In the genomic region with DNA sequence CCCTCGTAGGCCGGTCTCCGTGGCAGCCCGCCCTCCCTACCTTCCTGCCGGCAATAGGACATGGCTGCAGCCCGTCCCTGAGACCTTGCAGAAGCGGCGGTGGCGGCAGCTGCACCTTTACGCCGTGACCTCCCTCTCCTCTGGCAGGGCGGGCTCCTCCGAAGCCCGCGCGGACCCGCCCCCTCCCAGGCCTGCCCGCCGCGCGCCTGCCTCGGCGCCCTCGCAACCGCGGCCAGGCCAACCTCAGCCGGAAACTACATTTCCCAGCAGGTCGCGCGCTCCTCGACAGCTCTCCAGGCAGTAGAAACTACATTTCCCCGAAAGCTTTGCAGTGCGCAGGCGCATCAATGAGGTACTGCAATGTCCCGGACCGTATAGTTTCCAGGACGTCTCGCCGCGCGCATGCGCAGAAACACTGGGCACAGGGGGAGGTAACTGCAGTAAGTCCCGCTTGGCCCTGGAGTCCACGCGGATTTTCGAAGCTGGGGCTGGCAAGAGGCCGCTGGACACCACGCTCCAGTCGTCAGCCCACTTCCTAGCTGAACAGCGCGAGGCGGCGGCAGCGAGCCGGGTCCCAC, we compare ENCODE assay signal across 8 cellular contexts. TPM values are rescaled to one million over a fixed set of nuclear protein-coding genes. Genes with fewer than 3 reads are reported as not detected.
DNase-seq lines count a peak whose midpoint lies in the region; ATAC-seq and TF ChIP-seq lines count a peak whose summit lies in the region.

Gene CHCHD4 (minus strand): TSS at position 256 of the 578 bp plus-strand sequence. CDS start 194 bp downstream, at position 62.
A gene with protein sequence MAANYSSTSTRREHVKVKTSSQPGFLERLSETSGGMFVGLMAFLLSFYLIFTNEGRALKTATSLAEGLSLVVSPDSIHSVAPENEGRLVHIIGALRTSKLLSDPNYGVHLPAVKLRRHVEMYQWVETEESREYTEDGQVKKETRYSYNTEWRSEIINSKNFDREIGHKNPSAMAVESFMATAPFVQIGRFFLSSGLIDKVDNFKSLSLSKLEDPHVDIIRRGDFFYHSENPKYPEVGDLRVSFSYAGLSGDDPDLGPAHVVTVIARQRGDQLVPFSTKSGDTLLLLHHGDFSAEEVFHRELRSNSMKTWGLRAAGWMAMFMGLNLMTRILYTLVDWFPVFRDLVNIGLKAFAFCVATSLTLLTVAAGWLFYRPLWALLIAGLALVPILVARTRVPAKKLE (plus strand): TSS at position 438 of the 578 bp plus-strand sequence. CDS start 142 bp downstream, outside the sequence.

- H3K4me1 ChIP-seq in DND-41 (ENCODE audit: insufficient read depth, low read length): peaks cover 42% of the 10 kb centered on the region
- H3K4me1 ChIP-seq in GM23248 (ENCODE audit: insufficient read depth): peaks cover 23% of the 10 kb centered on the region
- peaks cover 7% of the 10 kb centered on the region for H3K4me1 ChIP-seq in fibroblast of lung (ENCODE audit: control insufficient read depth, extremely low read depth, insufficient read depth, low read length)

- H3K79me2 ChIP-seq in DND-41 (ENCODE audit: insufficient read depth, low read length) (peaks cover 78% of the 10 kb centered on the region), GM23248 (ENCODE audit: insufficient read depth) (peaks cover 74% of the 10 kb centered on the region), fibroblast of lung (ENCODE audit: control insufficient read depth, insufficient read depth, low read length) (peaks cover 53% of the 10 kb centered on the region)

- WGBS in GM23248 (ENCODE audit: low coverage in 1 of 2, low lambda C conversion rate in 2 of 2, missing lambda C conversion rate in 2 of 2), 2 experiments: 1 to 2% methylated on average over 28 to 55 of the region's 55 CpGs

- H3K27me3 ChIP-seq in DND-41 (ENCODE audit: insufficient read depth, low read length, poor library complexity) (no peaks in the 10 kb centered on the region), GM23248 (replicated peaks; ENCODE audit: insufficient read depth) (no peaks in the 10 kb centered on the region), fibroblast of lung (ENCODE audit: control insufficient read depth, insufficient read depth, low read length) (no peaks in the 10 kb centered on the region)

- H3K4me2 ChIP-seq in DND-41 (ENCODE audit: insufficient read depth, low read length) (peak within 1 kb of the TSS; percentile 92), GM23248 (ENCODE audit: unreplicated experiment) (peak within 1 kb of the TSS; percentile 95), fibroblast of lung (ENCODE audit: extremely low read depth, insufficient read depth, low read length) (peak within 1 kb of the TSS; percentile 91)

- H3K36me3 Mint-ChIP-seq in naive thymus-derived CD8-positive, alpha-beta T cell: peaks cover 0 to 37% (median 11%) of the 10 kb centered on the region in 3 donors

- H3K9ac ChIP-seq in DND-41 (ENCODE audit: low read depth, low read length) (peak within 1 kb of the TSS; percentile 83), GM23248 (peak within 1 kb of the TSS; percentile 93), fibroblast of lung (ENCODE audit: insufficient read depth, low read length) (peak within 1 kb of the TSS; percentile 97)

- H3K4me1 Mint-ChIP-seq in naive thymus-derived CD8-positive, alpha-beta T cell: peaks cover 37 to 76% (median 64%) of the 10 kb centered on the region in 4 donors

- peaks cover 11% of the 10 kb centered on the region for H3F3A ChIP-seq in GM23248 (ENCODE audit: insufficient read depth)

- TF ChIP-seq CTCF in DND-41 (IDR thresholded peaks at IDR 0.05; ENCODE audit: borderline replicate concordance, extremely low read depth, low read length, poor library complexity, severe bottlenecking) (peak; percentile 4), fibroblast of lung (conservative IDR thresholded peaks at IDR 0.05 in 1 of 2, IDR thresholded peaks at IDR 0.05 in 1 of 2; ENCODE audit: low read depth in 1 of 2, low read length in 2 of 2) (no peak)

- H3K27me3 Mint-ChIP-seq in naive thymus-derived CD8-positive, alpha-beta T cell: no peaks in the 10 kb centered on the region

- H3K27ac ChIP-seq in DND-41 (ENCODE audit: low read length): peak within 1 kb of the TSS; percentile 74
- H3K27ac ChIP-seq in GM23248: peak within 1 kb of the TSS; percentile 91
- peak within 1 kb of the TSS; percentile 93 for H3K27ac ChIP-seq in fibroblast of lung (ENCODE audit: insufficient read depth, low read length)

- in situ Hi-C loops in GM23248 (cut with MboI): no loop called here

- H3K9me3 ChIP-seq in DND-41 (ENCODE audit: insufficient read depth, low read length, severe bottlenecking) (no peaks in the 10 kb centered on the region), GM23248 (ENCODE audit: low read depth) (no peaks in the 10 kb centered on the region), fibroblast of lung (ENCODE audit: control insufficient read depth, insufficient read depth, low read depth, low read length) (no peaks in the 10 kb centered on the region)

- H3K9me3 Mint-ChIP-seq in naive thymus-derived CD8-positive, alpha-beta T cell: no peaks in the 10 kb centered on the region

- peak within 1 kb of the TSS; percentile 92 to 97 (median 95) for H3K4me3 Mint-ChIP-seq in naive thymus-derived CD8-positive, alpha-beta T cell

- peak within 1 kb of the TSS; percentile 88 to 99 for H3K4me3 ChIP-seq in DND-41 (ENCODE audit: low read depth in 1 of 2, low read length in 2 of 2)
- H3K4me3 ChIP-seq in GM23248: peak within 1 kb of the TSS; percentile 92
- peak within 1 kb of the TSS; percentile 81 to 99 (median 92) for H3K4me3 ChIP-seq in fibroblast of lung (replicated peaks in 1 of 4; ENCODE audit: control extremely low read depth in 1 of 4, insufficient read depth in 1 of 4, low read depth in 3 of 4, low read length in 4 of 4)

- H3K36me3 ChIP-seq in DND-41 (ENCODE audit: insufficient read depth, low read length): peaks cover 46% of the 10 kb centered on the region
- peaks cover 11% of the 10 kb centered on the region for H3K36me3 ChIP-seq in GM23248 (ENCODE audit: low read depth)
- peaks cover 6% of the 10 kb centered on the region for H3K36me3 ChIP-seq in fibroblast of lung (ENCODE audit: control insufficient read depth, insufficient read depth, low read length)

- DNase-seq in DND-41: peak; percentile 99
- peak; percentile 99 for DNase-seq in GM23248
- DNase-seq in Kasumi-1 (lab: John Stamatoyannopoulos, UW): peak; percentile 98
- DNase-seq in RPMI7951 (ENCODE audit: low read depth): peak; percentile 99
- peak; percentile 93 to 96 for DNase-seq in activated T-helper 1 cell treated with anti-CD3 and anti-CD28 coated beads, Interleukin-2, amount 50 U/mL, for 16 hours (ENCODE audit: low read depth in 1 of 2, low spot score in 1 of 2)
- peak; percentile 97 to 99 for DNase-seq in fibroblast of lung (ENCODE audit: low read depth in 2 of 2)
- DNase-seq in naive thymus-derived CD8-positive, alpha-beta T cell: peak; percentile 96 to 100 (median 98)
- peak; percentile 93 to 99 (median 97) for DNase-seq in stimulated activated naive CD4-positive, alpha-beta T cell (lab: John Stamatoyannopoulos, UW)

- H3K9me2 ChIP-seq in GM23248 (ENCODE audit: insufficient read depth): no peaks in the 10 kb centered on the region

- H4K20me1 ChIP-seq in DND-41 (ENCODE audit: insufficient read depth, low read length) (peaks cover 36% of the 10 kb centered on the region), GM23248 (ENCODE audit: insufficient read depth) (no peaks in the 10 kb centered on the region; the same call in 1 of the 2 replicates), fibroblast of lung (ENCODE audit: control insufficient read depth, extremely low read depth, insufficient read depth, low read length) (no peaks in the 10 kb centered on the region)

- POLR2A ChIA-PET in naive thymus-derived CD8-positive, alpha-beta T cell (lab: Charles Lee): interaction anchor here (0.9 to 7.7 kb wide), 16 partner anchors 8 to 1283 kb away, joined by 3 to 124 read pairs (median 4); partner anchors contain the start of genes CCDC174, LSM3, RPL32 and XPC

- H3K27ac Mint-ChIP-seq in naive thymus-derived CD8-positive, alpha-beta T cell: peak within 1 kb of the TSS; percentile 87 to 98 (median 96)

- peak; percentile 90 for ATAC-seq in DND-41 (ENCODE audit: insufficient read depth, low read depth)
- peak; percentile 88 to 92 for ATAC-seq in naive thymus-derived CD8-positive, alpha-beta T cell

- H2AFZ ChIP-seq in DND-41 (ENCODE audit: low read depth, low read length): peak within 1 kb of the TSS; percentile 87
- H2AFZ ChIP-seq in GM23248: peak within 1 kb of the TSS; percentile 89
- peak within 1 kb of the TSS; percentile 89 for H2AFZ ChIP-seq in fibroblast of lung (ENCODE audit: low read length)

RNA-seq across cellular contexts. Expression of gene CHCHD4, which starts in this region (rescaled TPM):
- 12.3 and 17.2 TPM in 2 replicates for total RNA-seq in GM23248 (2014; rRNA removed; shearing (Covaris generic))
- polyA plus RNA-seq in GM23248 (2016; fragmentation: Nextera tagmentation; extraction: Ambion mirVana): 15.1 and 15.4 TPM in 2 replicates
- 19.7 and 21.1 TPM in 2 replicates for total RNA-seq in RPMI7951 (2014; rRNA removed; shearing (Covaris generic))
- 15.9 and 16.3 TPM in 2 replicates for total RNA-seq in fibroblast of lung
- polyA plus RNA-seq in fibroblast of lung: 12.7 and 14.7 TPM in 2 replicates
- 9.6 and 12.4 TPM in 2 replicates for polyA plus RNA-seq in fibroblast of lung (2012)
- polyA minus RNA-seq in fibroblast of lung (ENCODE audit: low replicate concordance): 2.0 TPM in 1 of 2 replicates, not detected in the other
- total RNA-seq in naive thymus-derived CD8-positive, alpha-beta T cell: 1 to 10 TPM; 9.1 to 9.6 TPM
- polyA plus RNA-seq in naive thymus-derived CD8-positive, alpha-beta T cell: 10 to 100 TPM in 2 of 3 donors, 1 to 10 TPM in 1; 6.8 to 15.8 (median 11.5) TPM

RNA-seq across cellular contexts. Expression of the second gene that starts in this region (rescaled TPM):
- 166 and 203 TPM in 2 replicates for total RNA-seq in GM23248 (2014; rRNA removed; shearing (Covaris generic))
- polyA plus RNA-seq in GM23248 (2016; fragmentation: Nextera tagmentation; extraction: Ambion mirVana): 143 and 145 TPM in 2 replicates
- total RNA-seq in RPMI7951 (2014; rRNA removed; shearing (Covaris generic)): 104 and 114 TPM in 2 replicates
- total RNA-seq in fibroblast of lung: 87.1 and 114 TPM in 2 replicates
- 116 and 180 TPM in 2 replicates for polyA plus RNA-seq in fibroblast of lung
- 77.4 and 119 TPM in 2 replicates for polyA plus RNA-seq in fibroblast of lung (2012)
- polyA minus RNA-seq in fibroblast of lung (ENCODE audit: low replicate concordance): 179 and 201 TPM in 2 replicates
- 10 to 100 TPM; 50.8 to 52.4 TPM for total RNA-seq in naive thymus-derived CD8-positive, alpha-beta T cell
- 10 to 100 TPM; 45.6 to 65.0 (median 56.0) TPM for polyA plus RNA-seq in naive thymus-derived CD8-positive, alpha-beta T cell

Comparison
In these comparisons a context has a peak if more than half of its experiments do, and no peak if none do; other contexts are left out.
1. Peak in every context shown above with its lines: DNase-seq, ATAC-seq, H3K4me3 ChIP-seq and H3K27ac ChIP-seq.